In the genomic region with DNA sequence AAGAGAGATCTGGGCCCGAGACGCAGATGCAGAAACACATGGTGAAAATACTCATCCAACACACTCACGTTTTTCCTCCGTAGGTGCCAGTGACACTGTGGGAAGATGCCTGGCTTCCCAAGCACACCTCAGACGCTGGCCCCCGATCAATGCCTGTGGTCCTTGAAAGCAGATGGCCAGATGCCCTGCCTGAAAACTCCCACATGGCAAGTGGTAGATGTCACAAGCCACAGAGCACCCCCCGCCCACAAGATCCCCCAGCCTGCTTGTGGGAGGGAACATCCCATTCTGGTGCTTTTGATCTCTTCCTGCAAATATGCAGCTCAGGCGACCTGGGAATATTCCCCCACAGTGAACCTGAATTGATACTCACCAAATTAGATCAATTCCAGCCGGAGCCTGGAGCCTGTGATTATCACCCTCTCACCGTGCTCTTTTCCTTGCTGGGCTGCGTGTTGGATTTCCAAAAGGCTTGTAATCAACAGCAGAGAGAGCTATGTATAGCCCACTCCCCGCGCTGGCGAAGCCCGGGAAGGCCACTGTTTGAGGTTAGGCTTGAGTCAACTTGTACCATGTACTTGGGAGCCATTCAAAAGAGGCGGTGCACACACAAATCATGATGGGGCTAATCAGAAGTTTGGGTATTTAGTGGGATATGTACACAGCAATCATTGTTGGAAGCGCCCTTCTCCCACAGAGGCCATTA, we compare ENCODE assay signal across 20 cellular contexts.
DNase-seq lines count a peak whose midpoint lies in the region; ATAC-seq and TF ChIP-seq lines count a peak whose summit lies in the region.
"Had no signal": no experiment of that assay in that cellular context is flagged by ENCODE, and none has a peak within 500 bp of the region (broad histone marks: within the 10 kb centered on the region; RNA-seq: fewer than 3 reads in every experiment).

No MANE protein-coding gene starts in this region.

- H3K4me3 ChIP-seq in cardiac muscle cell = no peak overlapping the region
- H3K4me3 ChIP-seq in right cardiac atrium (ENCODE audit: low read length) = no peak overlapping the region
- no peak overlapping the region for H3K4me3 ChIP-seq in aorta (ENCODE audit: low read length in 2 of 2)
- H3K4me3 ChIP-seq in adrenal gland = no peak overlapping the region
- no peak overlapping the region for H3K4me3 ChIP-seq in mammary epithelial cell (replicated peaks in 1 of 3; ENCODE audit: insufficient read depth in 1 of 3, low read depth in 2 of 3, low read length in 3 of 3)
- H3K4me3 ChIP-seq: hepatocyte, tibial artery had no signal

- intact Hi-C loops in right cardiac atrium (cut with DNase I) (no loop called here), aorta (cut with DNase I) (no loop called here), adrenal gland (cut with DNase I) (no loop called here), mammary epithelial cell (cut with micrococcal nuclease) (no loop called here)

- peak overlapping the region; percentile 52 for H3K27ac ChIP-seq in cardiac muscle cell
- no peak overlapping the region for H3K27ac ChIP-seq in right cardiac atrium (ENCODE audit: low read length)
- H3K27ac ChIP-seq in aorta (ENCODE audit: low read depth in 1 of 2, low read length in 2 of 2) = no peak overlapping the region
- no peak overlapping the region for H3K27ac ChIP-seq in adrenal gland
- H3K27ac ChIP-seq in mammary epithelial cell (ENCODE audit: insufficient read depth, low read depth, low read length) = no peak overlapping the region
- H3K27ac ChIP-seq: hepatocyte, HL-60, KMS-11, tibial artery had no signal

- H3K9me3 Mint-ChIP-seq in nephron = no peaks in the 10 kb centered on the region
- H3K9me3 Mint-ChIP-seq: activated T-cell treated with anti-CD3 and anti-CD28 coated beads, Interleukin-2, amount 50 U/mL, for 72 hours; CD8-positive, alpha-beta memory T cell; dendritic cell treated with granulocyte-macrophage colony-stimulating factor and Interleukin-4, amounts not matched to agents 40 ng/mL and 50 ng/mL, for 4 days; HFFc6 had no signal

- no peak overlapping the region for H3K4me2 ChIP-seq in mammary epithelial cell (ENCODE audit: insufficient read depth, low read depth, low read length)
- H3K4me2 ChIP-seq: hepatocyte, KMS-11 had no signal

- in situ Hi-C loops in mammary epithelial cell (cut with MboI; ENCODE audit: low sequenced_read_pairs in 2 of 2) = no loop called here

- TF ChIP-seq POLR2A in adrenal gland (IDR thresholded peaks at IDR 0.05) = no peak

- ATAC-seq in right cardiac atrium = no peak
- ATAC-seq in aorta (ENCODE audit: low FRiP score) = no peak
- ATAC-seq in HG03469 (IDR thresholded peaks at IDR 0.05; ENCODE audit: unreplicated experiment) = no peak
- ATAC-seq: activated T-cell treated with anti-CD3 and anti-CD28 coated beads, Interleukin-2, amount 50 U/mL, for 72 hours had no signal

- H3K4me1 Mint-ChIP-seq in nephron = peaks cover 85% of the 10 kb centered on the region
- H3K4me1 Mint-ChIP-seq: CD8-positive, alpha-beta memory T cell had no signal

- peaks cover 8% of the 10 kb centered on the region for H3K36me3 Mint-ChIP-seq in nephron (ENCODE audit: low read depth)
- H3K36me3 Mint-ChIP-seq: CD8-positive, alpha-beta memory T cell had no signal

- H3K27me3 ChIP-seq in cardiac muscle cell (no peaks in the 10 kb centered on the region), right cardiac atrium (ENCODE audit: control insufficient read depth, insufficient read depth) (no peaks in the 10 kb centered on the region), aorta (ENCODE audit: control insufficient read depth in 1 of 2, insufficient read depth in 2 of 2, low read length in 1 of 2) (no peaks in the 10 kb centered on the region), adrenal gland (no peaks in the 10 kb centered on the region), mammary epithelial cell (ENCODE audit: insufficient read depth, low read length) (no peaks in the 10 kb centered on the region)
- H3K27me3 ChIP-seq: hepatocyte, tibial artery had no signal

- H3K9ac ChIP-seq in mammary epithelial cell (ENCODE audit: insufficient read depth, low read length) = no peak overlapping the region
- H3K9ac ChIP-seq: KMS-11 had no signal

- no peaks in the 10 kb centered on the region for H4K20me1 ChIP-seq in mammary epithelial cell (ENCODE audit: insufficient read depth, low read length)

- 72% methylated on average over 17 of the region's 17 CpGs for WGBS in right cardiac atrium
- WGBS in aorta, 2 donors = 86 to 88% methylated on average over 17 of the region's 17 CpGs
- 85 to 88% (median 86%) methylated on average over 13 to 17 of the region's 17 CpGs for WGBS in adrenal gland, 4 donors
- 51% methylated on average over 11 of the region's 17 CpGs for WGBS in mammary epithelial cell (ENCODE audit: low coverage, missing lambda C conversion rate)

- H2AFZ ChIP-seq in mammary epithelial cell (ENCODE audit: low read depth, low read length) = no peak overlapping the region
- H2AFZ ChIP-seq: hepatocyte had no signal

- peak overlapping the region; percentile 65 to 89 (median 76) for H3K27ac Mint-ChIP-seq in nephron
- H3K27ac Mint-ChIP-seq: activated T-cell treated with anti-CD3 and anti-CD28 coated beads, Interleukin-2, amount 50 U/mL, for 72 hours; CD8-positive, alpha-beta memory T cell; dendritic cell treated with granulocyte-macrophage colony-stimulating factor and Interleukin-4, amounts not matched to agents 40 ng/mL and 50 ng/mL, for 4 days had no signal

- peaks cover 33% of the 10 kb centered on the region for H3K4me1 ChIP-seq in cardiac muscle cell (ENCODE audit: low read depth)
- H3K4me1 ChIP-seq in right cardiac atrium (ENCODE audit: control insufficient read depth, insufficient read depth, low read length) = peaks cover 5% of the 10 kb centered on the region
- H3K4me1 ChIP-seq in aorta (ENCODE audit: control insufficient read depth in 1 of 2, insufficient read depth in 2 of 2, low read length in 2 of 2) = no peaks in the 10 kb centered on the region
- no peaks in the 10 kb centered on the region for H3K4me1 ChIP-seq in adrenal gland (replicated peaks in 1 of 2)
- H3K4me1 ChIP-seq in mammary epithelial cell (ENCODE audit: insufficient read depth, low read length) = no peaks in the 10 kb centered on the region
- H3K4me1 ChIP-seq: tibial artery had no signal

- DNase-seq in cardiac muscle cell (ENCODE audit: low read depth in 1 of 2, low spot score in 1 of 2) = peak in 1 of 2 donors; percentile 52
- DNase-seq in right cardiac atrium = no peak
- DNase-seq in astrocyte of the hippocampus (ENCODE audit: low read depth, low spot score) = peak; percentile 65
- peak; percentile 42 to 59 for DNase-seq in aorta
- no peak for DNase-seq in adrenal gland
- no peak for DNase-seq in mammary epithelial cell
- DNase-seq: activated CD4-positive, alpha-beta T cell treated with anti-CD3 and anti-CD28 coated beads, Interleukin-2, amount 50 U/mL, for 4 hours; activated T-cell treated with anti-CD3 and anti-CD28 coated beads, Interleukin-2, amount 50 U/mL, for 72 hours; HFFc6; kidney glomerular epithelial cell; NCI-H1694; stimulated activated CD4-positive, alpha-beta T cell treated with anti-CD3 and anti-CD28 coated beads, Interleukin-1b, Interleukin-23, amount 100 ng/mL, for 48 hours; tibial artery had no signal

- H3K9me3 ChIP-seq in cardiac muscle cell (ENCODE audit: low read depth) (no peaks in the 10 kb centered on the region), right cardiac atrium (ENCODE audit: control insufficient read depth, low read length) (no peaks in the 10 kb centered on the region), aorta (ENCODE audit: control insufficient read depth, low read length) (no peaks in the 10 kb centered on the region), adrenal gland (replicated peaks in 1 of 3) (no peaks in the 10 kb centered on the region), mammary epithelial cell (replicated peaks; ENCODE audit: insufficient read depth, low read length) (no peaks in the 10 kb centered on the region)
- H3K9me3 ChIP-seq: tibial artery had no signal

- no peaks in the 10 kb centered on the region for H3K79me2 ChIP-seq in mammary epithelial cell (ENCODE audit: insufficient read depth, low read length)
- H3K79me2 ChIP-seq: hepatocyte had no signal

- dilution Hi-C loops in mammary epithelial cell (cut with HindIII; ENCODE audit: low sequenced_read_pairs) = no loop called here

- H3K36me3 ChIP-seq in cardiac muscle cell (no peaks in the 10 kb centered on the region), aorta (ENCODE audit: control insufficient read depth in 1 of 2, insufficient read depth in 2 of 2, low read length in 1 of 2) (no peaks in the 10 kb centered on the region), adrenal gland (replicated peaks in 1 of 2) (no peaks in the 10 kb centered on the region), mammary epithelial cell (ENCODE audit: insufficient read depth, low read length) (no peaks in the 10 kb centered on the region)
- H3K36me3 ChIP-seq: tibial artery had no signal

- H3K27me3 Mint-ChIP-seq in nephron (ENCODE audit: low read depth) = peaks cover 28% of the 10 kb centered on the region
- H3K27me3 Mint-ChIP-seq: dendritic cell treated with granulocyte-macrophage colony-stimulating factor and Interleukin-4, amounts not matched to agents 40 ng/mL and 50 ng/mL, for 4 days had no signal

- H3K4me3 Mint-ChIP-seq in nephron = peak overlapping the region in 2 of 3 experiments; percentile 13 to 39
- H3K4me3 Mint-ChIP-seq: activated T-cell treated with anti-CD3 and anti-CD28 coated beads, Interleukin-2, amount 50 U/mL, for 72 hours; CD8-positive, alpha-beta memory T cell; dendritic cell treated with granulocyte-macrophage colony-stimulating factor and Interleukin-4, amounts not matched to agents 40 ng/mL and 50 ng/mL, for 4 days; HFFc6 had no signal

- TF ChIP-seq CTCF in cardiac muscle cell (IDR thresholded peaks at IDR 0.05; ENCODE audit: low read depth, low read length) = no peak
- TF ChIP-seq CTCF in nephron (IDR thresholded peaks at IDR 0.05; ENCODE audit: unreplicated experiment in 3 of 3) = no peak
- TF ChIP-seq CTCF in adrenal gland (IDR thresholded peaks at IDR 0.05) = no peak
- TF ChIP-seq CTCF in mammary epithelial cell (conservative IDR thresholded peaks at IDR 0.05 in 1 of 2, IDR thresholded peaks at IDR 0.05 in 1 of 2; ENCODE audit: extremely low read depth in 1 of 2, insufficient read depth in 1 of 2, low read depth in 1 of 2, low read length in 2 of 2) = no peak

- BruUV-seq in mammary epithelial cell (replicated peaks; lab: Mats Ljungman, UMichigan) = no TSS peak

- CTCF ChIA-PET in mammary epithelial cell (lab: Charles Lee; ENCODE audit: low non-redundant PET) = no interaction called here

Comparison
In these comparisons a context has a peak if more than half of its experiments do, and no peak if none do; other contexts are left out.
1. DNase-seq: peak in astrocyte of the hippocampus (single experiment) and aorta (2 of 2); none in right cardiac atrium (0 of 3), adrenal gland (0 of 7) and mammary epithelial cell (single experiment).